In the genomic region with DNA sequence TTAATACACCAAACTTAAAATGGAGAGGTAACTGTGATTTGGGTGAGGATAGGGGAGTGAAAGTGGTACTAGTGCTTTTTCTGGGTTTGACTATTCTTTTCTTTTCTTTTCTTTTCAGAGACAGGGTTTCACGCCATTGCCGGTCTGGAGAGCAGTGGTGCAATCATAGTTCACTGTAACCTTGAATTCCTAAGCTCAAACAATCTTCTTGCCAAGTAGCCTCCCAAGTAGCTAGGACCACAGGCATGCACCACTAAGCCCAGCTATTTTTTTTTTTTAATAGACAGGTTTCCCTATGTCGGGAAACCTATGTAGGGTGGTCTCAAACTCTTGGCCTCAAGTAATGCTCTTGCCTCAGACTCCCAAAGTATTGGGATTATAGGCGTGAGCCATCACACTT, we compare ENCODE assay signal across 23 cellular contexts. TPM values are rescaled to one million over a fixed set of nuclear protein-coding genes. Genes with fewer than 3 reads are reported as not detected.
A peak's percentile ranks its signal among the peaks of the same experiment; 100 is the strongest.
DNase-seq lines count a peak whose midpoint lies in the region; ATAC-seq and TF ChIP-seq lines count a peak whose summit lies in the region.
"Had no signal": no experiment of that assay in that cellular context is flagged by ENCODE, and none has a peak within 500 bp of the region (broad histone marks: within the 10 kb centered on the region; RNA-seq: fewer than 3 reads in every experiment).

No MANE protein-coding gene starts in this region.

- TF ChIP-seq CTCF in AG10803 (conservative IDR thresholded peaks at IDR 0.05; ENCODE audit: low read length) (no peak), tibial artery (IDR thresholded peaks at IDR 0.05) (no peak)

- H3K9me3 ChIP-seq in tibial artery: no peaks in the 10 kb centered on the region
- H3K9me3 ChIP-seq: Caco-2 had no signal

- H3K36me3 ChIP-seq in tibial artery: no peaks in the 10 kb centered on the region

- no peaks in the 10 kb centered on the region for H3K4me1 ChIP-seq in tibial artery
- H3K4me1 ChIP-seq: Caco-2 had no signal

- no peak for ATAC-seq in HG03457 (IDR thresholded peaks at IDR 0.05; ENCODE audit: unreplicated experiment)
- ATAC-seq: GM12878 had no signal

- no peak overlapping the region for H3K27ac ChIP-seq in tibial artery
- H3K27ac ChIP-seq: PC-9, RWPE1 had no signal

- peak; percentile 64 for DNase-seq in AG10803 (ENCODE audit: low read depth)
- peak; percentile 90 for DNase-seq in amniotic epithelial cell (ENCODE audit: low read depth)
- DNase-seq in fibroblast of gingiva (ENCODE audit: low read depth): peak; percentile 34
- DNase-seq in myocyte (ENCODE audit: low read depth): peak; percentile 38
- DNase-seq in tibial artery: no peak
- DNase-seq in NOMO-1 treated with dmso at 0.1 percent for 144 hours (lab: John Stamatoyannopoulos, UW; ENCODE audit: unreplicated experiment): no peak
- DNase-seq in DMS79 (lab: John Stamatoyannopoulos, UW): no peak
- DNase-seq: 8988T; Caco-2; CD4-positive, alpha-beta T cell; EL; GOT3; KBM-7; MV-4-11; NCI-H187; NCI-H2107; NCI-H510A; NCI-H82; PC-9; SIG-M5 had no signal

- H3K27me3 ChIP-seq in tibial artery: no peaks in the 10 kb centered on the region

- intact Hi-C loops in tibial artery (cut with DNase I; ENCODE audit: low total_unique reads): no loop called here

- H3K4me3 ChIP-seq in AG10803 (ENCODE audit: low read length): no peak overlapping the region
- no peak overlapping the region for H3K4me3 ChIP-seq in tibial artery
- H3K4me3 ChIP-seq: GM12878, PC-9 had no signal

RNA-seq across cellular contexts. Expression of a gene that starts 3.0 kb away (rescaled TPM):
- 0.78 and 0.86 TPM in 2 replicates for total RNA-seq in myocyte
- polyA plus RNA-seq in myocyte (2012): 4.3 TPM

Comparison
In these comparisons a context has a peak if more than half of its experiments do, and no peak if none do; other contexts are left out.
1. DNase-seq: peak in AG10803 (single experiment), amniotic epithelial cell (single experiment), fibroblast of gingiva (single experiment) and myocyte (single experiment); none in tibial artery (0 of 2), NOMO-1 treated with dmso at 0.1 percent for 144 hours (single experiment) and DMS79 (single experiment).